Comparison of ENCODE assay signal across 16 cellular contexts in genomic region chr22:48899523-48900326, GRCh38.
DNase-seq lines count a peak whose midpoint lies in the region; ATAC-seq and TF ChIP-seq lines count a peak whose summit lies in the region.
"Had no signal": no experiment of that assay in that cellular context is flagged by ENCODE, and none has a peak within 500 bp of the region (broad histone marks: within the 10 kb centered on the region; RNA-seq: fewer than 3 reads in every experiment).

No MANE protein-coding gene starts in this region.

- H2BK120ac ChIP-seq in neuronal stem cell (ENCODE audit: low read depth, low read length): no peak overlapping the region

- H3K27ac ChIP-seq in colonic mucosa: no peak overlapping the region
- no peak overlapping the region for H3K27ac ChIP-seq in neuronal stem cell (replicated peaks; ENCODE audit: low read length)
- H3K27ac ChIP-seq in upper lobe of right lung: no peak overlapping the region
- H3K27ac ChIP-seq: SJCRH30 had no signal

- H3K36me3 ChIP-seq in colonic mucosa (no peaks in the 10 kb centered on the region), neuronal stem cell (replicated peaks in 1 of 2; ENCODE audit: control insufficient read depth in 2 of 2, insufficient read depth in 2 of 2, low read length in 2 of 2) (no peaks in the 10 kb centered on the region), upper lobe of right lung (no peaks in the 10 kb centered on the region)
- H3K36me3 ChIP-seq: HAP-1, SJCRH30 had no signal

- peak; percentile 12 for DNase-seq in left ventricle myocardium superior
- DNase-seq in Right ventricle myocardium superior: no peak
- peak; percentile 7 for DNase-seq in colonic mucosa
- DNase-seq in neuronal stem cell (ENCODE audit: low spot score): no peak
- DNase-seq in upper lobe of right lung: peak; percentile 57
- no peak for DNase-seq in DMS153 (lab: John Stamatoyannopoulos, UW)
- DNase-seq in WTC11 (ENCODE audit: low spot score): no peak
- no peak for DNase-seq in NCI-H2171 (lab: John Stamatoyannopoulos, UW)
- DNase-seq: CD4-positive, CD25-positive, alpha-beta regulatory T cell; NCI-H1105; NCI-H187; NCI-H748 treated with DMSO at 0.1 percent for 48 hours; OCI-M1; SJCRH30 had no signal

- no peak overlapping the region for H2AFZ ChIP-seq in neuronal stem cell (ENCODE audit: low read length)

- H3K9ac ChIP-seq in colonic mucosa (ENCODE audit: low read depth in 2 of 2, low read length in 2 of 2) (no peak overlapping the region), neuronal stem cell (ENCODE audit: low read depth, low read length, poor library complexity) (peak overlapping the region; percentile 2)

- CTCF ChIA-PET in WTC11 (lab: Charles Lee): no interaction called here

- H3K9me3 ChIP-seq in colonic mucosa (no peaks in the 10 kb centered on the region), neuronal stem cell (replicated peaks in 1 of 2; ENCODE audit: control insufficient read depth in 2 of 2, insufficient read depth in 1 of 2, low read depth in 1 of 2, low read length in 2 of 2) (no peaks in the 10 kb centered on the region), upper lobe of right lung (no peaks in the 10 kb centered on the region)
- H3K9me3 ChIP-seq: Caco-2, HAP-1, SJCRH30 had no signal

- no peak overlapping the region for H3K23ac ChIP-seq in neuronal stem cell (ENCODE audit: low read depth, low read length, poor library complexity)

- H3K4me3 ChIP-seq in colonic mucosa: no peak overlapping the region
- H3K4me3 ChIP-seq in neuronal stem cell (ENCODE audit: low read length in 2 of 2): no peak overlapping the region
- no peak overlapping the region for H3K4me3 ChIP-seq in upper lobe of right lung
- H3K4me3 ChIP-seq: HAP-1, SJCRH30 had no signal

- H3K27me3 Mint-ChIP-seq in WTC11 (ENCODE audit: low read depth): no peaks in the 10 kb centered on the region; the same call in 1 of the 2 replicates
- H3K27me3 Mint-ChIP-seq: CD4-positive, CD25-positive, alpha-beta regulatory T cell had no signal

- no peaks in the 10 kb centered on the region for H3K4me1 Mint-ChIP-seq in WTC11
- H3K4me1 Mint-ChIP-seq: CD4-positive, CD25-positive, alpha-beta regulatory T cell had no signal

- peak overlapping the region; percentile 11 for H3K18ac ChIP-seq in neuronal stem cell (ENCODE audit: low read length)

- peak overlapping the region; percentile 42 for H2BK5ac ChIP-seq in neuronal stem cell (ENCODE audit: low read length)

- WGBS in neuronal stem cell (ENCODE audit: extremely low coverage in 2 of 2, insufficient read length in 2 of 2, insufficient replicate concordance in 1 of 2), 2 donors: no CpG with 5 or more reads among the region's 42 CpGs

- H2BK15ac ChIP-seq in neuronal stem cell (ENCODE audit: low read length): no peak overlapping the region

- H3K4me3 Mint-ChIP-seq in WTC11: no peak overlapping the region
- H3K4me3 Mint-ChIP-seq: CD4-positive, CD25-positive, alpha-beta regulatory T cell had no signal

- H3K79me1 ChIP-seq in neuronal stem cell (ENCODE audit: low read depth, low read length): no peaks in the 10 kb centered on the region

- no peaks in the 10 kb centered on the region for H3K36me3 Mint-ChIP-seq in WTC11
- H3K36me3 Mint-ChIP-seq: CD4-positive, CD25-positive, alpha-beta regulatory T cell had no signal

- H4K91ac ChIP-seq in neuronal stem cell (ENCODE audit: low read depth, low read length, poor library complexity): no peak overlapping the region

- H3K9me3 Mint-ChIP-seq in WTC11: no peaks in the 10 kb centered on the region
- H3K9me3 Mint-ChIP-seq: CD4-positive, CD25-positive, alpha-beta regulatory T cell had no signal

- no peak overlapping the region for H3K27ac Mint-ChIP-seq in WTC11
- H3K27ac Mint-ChIP-seq: CD4-positive, CD25-positive, alpha-beta regulatory T cell had no signal

- H3K14ac ChIP-seq in neuronal stem cell (ENCODE audit: low read length): no peak overlapping the region

- ATAC-seq in left ventricle myocardium superior: no peak
- ATAC-seq in Right ventricle myocardium superior (ENCODE audit: poor library complexity): no peak
- no peak for ATAC-seq in upper lobe of right lung
- ATAC-seq in WTC11: no peak

- TF ChIP-seq CTCF in colonic mucosa (IDR thresholded peaks at IDR 0.05) (no peak), upper lobe of right lung (IDR thresholded peaks at IDR 0.05) (no peak), WTC11 (IDR thresholded peaks at IDR 0.05) (no peak)

- H3K27me3 ChIP-seq in colonic mucosa (no peaks in the 10 kb centered on the region), neuronal stem cell (ENCODE audit: control insufficient read depth in 3 of 3, insufficient read depth in 3 of 3, low read depth in 1 of 3, low read length in 3 of 3) (no peaks in the 10 kb centered on the region), upper lobe of right lung (no peaks in the 10 kb centered on the region)

- no peak overlapping the region for H2BK12ac ChIP-seq in neuronal stem cell (ENCODE audit: low read length)

- intact Hi-C loops in left ventricle myocardium superior (cut with micrococcal nuclease): no loop called here
- intact Hi-C loops in Right ventricle myocardium superior (cut with DNase I): no loop called here
- intact Hi-C loops in colonic mucosa (cut with DNase I): no loop called here
- intact Hi-C loops in upper lobe of right lung (cut with DNase I): loop anchor here (10.0 kb wide), 1 partner anchor 445 kb away; no protein-coding TSS in a partner anchor

- H4K8ac ChIP-seq in neuronal stem cell (ENCODE audit: low read depth, low read length): no peak overlapping the region

- H3K4ac ChIP-seq in neuronal stem cell (ENCODE audit: low read length): no peak overlapping the region

- H3K4me2 ChIP-seq in neuronal stem cell (ENCODE audit: insufficient read depth, low read length, poor library complexity, severe bottlenecking): no peak overlapping the region

- H3K4me1 ChIP-seq in colonic mucosa: no peaks in the 10 kb centered on the region
- no peaks in the 10 kb centered on the region for H3K4me1 ChIP-seq in neuronal stem cell (ENCODE audit: control insufficient read depth in 2 of 2, insufficient read depth in 1 of 2, low read depth in 1 of 2, low read length in 2 of 2)
- no peaks in the 10 kb centered on the region for H3K4me1 ChIP-seq in upper lobe of right lung
- H3K4me1 ChIP-seq: Caco-2, HAP-1, SJCRH30 had no signal

- H2AK5ac ChIP-seq in neuronal stem cell (ENCODE audit: low read depth, low read length): no peak overlapping the region

- POLR2A ChIA-PET in WTC11 (lab: Charles Lee): no interaction called here

TF ChIP-seq in WTC11, 78 proteins besides CTCF, POLR2A, EP300 and RAD21:
- no peak for TF ChIP-seq JAZF1 (CRISPR knock-in tag; IDR thresholded peaks at IDR 0.05)

Comparison
In these comparisons a context has a peak if more than half of its experiments do, and no peak if none do; other contexts are left out.
1. DNase-seq: peak in left ventricle myocardium superior (single experiment), colonic mucosa (single experiment) and upper lobe of right lung (single experiment); none in Right ventricle myocardium superior (single experiment), neuronal stem cell (single experiment), DMS153 (single experiment), WTC11 (single experiment) and NCI-H2171 (single experiment).